9 cellular contexts compared by ENCODE assay signal in genomic region chr18:48136051-48136543, GRCh38.
DNase-seq lines count a peak whose midpoint lies in the region; ATAC-seq and TF ChIP-seq lines count a peak whose summit lies in the region.
"Had no signal": no experiment of that assay in that cellular context is flagged by ENCODE, and none has a peak within 500 bp of the region (broad histone marks: within the 10 kb centered on the region; RNA-seq: fewer than 3 reads in every experiment).

No MANE protein-coding gene starts in this region.

- peaks cover 4 to 9% of the 10 kb centered on the region in 2 donors for H3K4me1 ChIP-seq in ascending aorta
- peaks cover 17% of the 10 kb centered on the region for H3K4me1 ChIP-seq in smooth muscle cell (ENCODE audit: low read depth)

- H4K20me1 ChIP-seq in smooth muscle cell (ENCODE audit: low read depth) = no peaks in the 10 kb centered on the region

- no peak for DNase-seq in ascending aorta (ENCODE audit: low spot score in 2 of 2)
- DNase-seq in kidney epithelial cell (ENCODE audit: low read depth) = no peak
- DNase-seq in smooth muscle cell (lab: John Stamatoyannopoulos, UW; ENCODE audit: unreplicated experiment) = no peak
- no peak for DNase-seq in hippocampal formation (lab: John Stamatoyannopoulos, UW)
- DNase-seq: stimulated activated CD4-positive, alpha-beta T cell treated with anti-CD3 and anti-CD28 coated beads, Interleukin-12 subunit alpha, Interleukin-12 subunit beta, amount 100 ng/mL, for 4 hours had no signal

- peak in 2 of 3 experiments; percentile 19 to 22 for TF ChIP-seq CTCF in ascending aorta (IDR thresholded peaks at IDR 0.05)
- TF ChIP-seq CTCF in kidney epithelial cell (IDR thresholded peaks at IDR 0.05; ENCODE audit: insufficient read depth, low read length, poor library complexity, severe bottlenecking) = no peak
- TF ChIP-seq CTCF in smooth muscle cell (IDR thresholded peaks at IDR 0.05; ENCODE audit: borderline replicate concordance, insufficient read depth, poor library complexity, severe bottlenecking) = no peak

- H3K9me3 ChIP-seq in ascending aorta (no peaks in the 10 kb centered on the region), smooth muscle cell (replicated peaks; ENCODE audit: low read depth) (no peaks in the 10 kb centered on the region)

- no peaks in the 10 kb centered on the region for H3F3A ChIP-seq in smooth muscle cell (ENCODE audit: low read depth)

- 3% methylated on average over 41 of the region's 43 CpGs for WGBS in smooth muscle cell (ENCODE audit: low lambda C conversion rate)

- no peak for TF ChIP-seq EP300 in Ishikawa (IDR thresholded peaks at IDR 0.05; ENCODE audit: borderline replicate concordance)

- H3K79me2 ChIP-seq in smooth muscle cell (ENCODE audit: low read depth) = no peaks in the 10 kb centered on the region

- intact Hi-C loops in ascending aorta (cut with DNase I) = no loop called here

- H3K9ac ChIP-seq in smooth muscle cell (ENCODE audit: low read depth) = no peak overlapping the region

- no peak for TF ChIP-seq RAD21 in Ishikawa (IDR thresholded peaks at IDR 0.05; ENCODE audit: low read depth)

- H3K36me3 ChIP-seq in ascending aorta = no peaks in the 10 kb centered on the region
- no peaks in the 10 kb centered on the region for H3K36me3 ChIP-seq in kidney epithelial cell (ENCODE audit: control insufficient read depth, insufficient read depth, low read length)
- no peaks in the 10 kb centered on the region for H3K36me3 ChIP-seq in smooth muscle cell (ENCODE audit: low read depth)

- H2AFZ ChIP-seq in smooth muscle cell (ENCODE audit: low read depth) = peak overlapping the region; percentile 34

- peak overlapping the region; percentile 62 to 78 for H3K4me3 ChIP-seq in ascending aorta
- H3K4me3 ChIP-seq in kidney epithelial cell (ENCODE audit: low read depth, low read length) = peak overlapping the region; percentile 39
- peak overlapping the region; percentile 54 for H3K4me3 ChIP-seq in smooth muscle cell

- ATAC-seq in GM19455 (IDR thresholded peaks at IDR 0.05; ENCODE audit: unreplicated experiment) (no peak), GM21360 (IDR thresholded peaks at IDR 0.05; ENCODE audit: unreplicated experiment) (no peak)

- peak overlapping the region; percentile 91 for H3K4me2 ChIP-seq in smooth muscle cell

- H3K27me3 ChIP-seq in ascending aorta = no peaks in the 10 kb centered on the region
- H3K27me3 ChIP-seq in kidney epithelial cell (ENCODE audit: control insufficient read depth, insufficient read depth, low read length) = peaks cover 33% of the 10 kb centered on the region
- H3K27me3 ChIP-seq in smooth muscle cell (ENCODE audit: low read depth) = peaks cover 70% of the 10 kb centered on the region

- H3K27ac ChIP-seq in ascending aorta = no peak overlapping the region
- H3K27ac ChIP-seq in smooth muscle cell (ENCODE audit: low read depth) = no peak overlapping the region
- H3K27ac ChIP-seq: HL-60 had no signal

TF ChIP-seq in Ishikawa, 13 proteins besides CTCF, POLR2A, EP300 and RAD21:
- TF ChIP-seq NFIC (IDR thresholded peaks at IDR 0.05) (peak; percentile 76), TEAD4 (IDR thresholded peaks at IDR 0.05) (no peak), ZBTB7A (IDR thresholded peaks at IDR 0.05; ENCODE audit: low read depth) (no peak), USF1 (IDR thresholded peaks at IDR 0.05) (no peak), FOXM1 (IDR thresholded peaks at IDR 0.05; ENCODE audit: borderline replicate concordance, low read depth) (no peak), CREB1 (IDR thresholded peaks at IDR 0.05; ENCODE audit: low read depth) (no peak)

Comparison
In these comparisons a context has a peak if more than half of its experiments do, and no peak if none do; other contexts are left out.
1. CTCF ChIP-seq: peak in ascending aorta (2 of 3); none in kidney epithelial cell (single experiment) and smooth muscle cell (single experiment).
2. Peak in every context shown above with its lines, with median percentiles within 50 percentile points of each other: H3K4me3 ChIP-seq.